In genomic region chr3:48419597-48419996, GRCh38 we compare ENCODE assay signal across 1 cellular context.
TF ChIP-seq lines count a peak whose summit lies in the region.

No MANE protein-coding gene starts in this region.

TF ChIP-seq in H1, 55 proteins besides CTCF, POLR2A, EP300 and RAD21:
- TF ChIP-seq POU5F1 (IDR thresholded peaks at IDR 0.05; ENCODE audit: low read depth, low read length) (no peak), RBBP5 (IDR thresholded peaks at IDR 0.05; ENCODE audit: borderline replicate concordance, low read depth, low read length) (no peak), RNF2 (IDR thresholded peaks at IDR 0.05; ENCODE audit: borderline replicate concordance, low read depth, low read length, missing control alignments, poor library complexity, severe bottlenecking) (no peak), SAP30 (IDR thresholded peaks at IDR 0.05; ENCODE audit: insufficient read depth, insufficient replicate concordance, low read length) (no peak), JUN (IDR thresholded peaks at IDR 0.05; ENCODE audit: low read depth, low read length) (no peak), KDM4A (IDR thresholded peaks at IDR 0.05; ENCODE audit: low read depth, low read length, severe bottlenecking) (no peak), BACH1 (IDR thresholded peaks at IDR 0.05; ENCODE audit: low read length) (no peak), YY1 (IDR thresholded peaks at IDR 0.05; ENCODE audit: low read depth, low read length) (no peak), HDAC6 (IDR thresholded peaks at IDR 0.05; ENCODE audit: low read depth, low read length) (no peak), ATF2 (IDR thresholded peaks at IDR 0.05; ENCODE audit: low read length) (no peak), EGR1 (IDR thresholded peaks at IDR 0.05; ENCODE audit: borderline replicate concordance, low read depth, low read length) (no peak), BRCA1 (IDR thresholded peaks at IDR 0.05; ENCODE audit: low read depth, low read length) (no peak), GTF2F1 (IDR thresholded peaks at IDR 0.05; ENCODE audit: borderline replicate concordance, low read depth, low read length) (no peak), E2F6 (IDR thresholded peaks at IDR 0.05) (no peak), KDM5A (IDR thresholded peaks at IDR 0.05; ENCODE audit: low read length) (no peak), MAFK (IDR thresholded peaks at IDR 0.05; ENCODE audit: low read depth, low read length) (no peak), HDAC2 (IDR thresholded peaks at IDR 0.05; ENCODE audit: borderline replicate concordance in 1 of 2, low read depth in 2 of 2, low read length in 2 of 2) (no peak), TEAD4 (IDR thresholded peaks at IDR 0.05; ENCODE audit: low read depth, low read length) (no peak), ASH2L (IDR thresholded peaks at IDR 0.05; ENCODE audit: low read length) (no peak)
TF ChIP-seq in H1: peak in this region for 0.
